ENCODE assay signal across 8 cellular contexts in genomic region chr2:118505436-118505835, GRCh38.
"Had no signal": no experiment of that assay in that cellular context is flagged by ENCODE, and none has a peak within 500 bp of the region (broad histone marks: within the 10 kb centered on the region; RNA-seq: fewer than 3 reads in every experiment).

No MANE protein-coding gene starts in this region.

- H3K9ac ChIP-seq: KMS-11 had no signal

- H3K4me1 ChIP-seq: HAP-1 had no signal

- H3K27ac ChIP-seq: HL-60, KMS-11 had no signal

- H3K36me3 ChIP-seq: HAP-1 had no signal

- DNase-seq: H7, HFFc6, KBM-7 had no signal

- H3K4me3 ChIP-seq: GM23338, HAP-1 had no signal

- H3K4me2 ChIP-seq: GM23338, KMS-11 had no signal

- H2AFZ ChIP-seq: GM23338 had no signal

- ATAC-seq: GM23338, HCT116 had no signal

- H3K9me3 ChIP-seq: HAP-1 had no signal
